ENCODE assay signal across 8 cellular contexts in genomic region chr15:62390793-62391543, GRCh38. TPM values are rescaled to one million over a fixed set of nuclear protein-coding genes. Genes with fewer than 3 reads are reported as not detected.
DNase-seq lines count a peak whose midpoint lies in the region; ATAC-seq and FAIRE-seq lines count a peak whose summit lies in the region.

No MANE protein-coding gene starts in this region.

- peak; percentile 5 to 19 for ATAC-seq in activated CD4-positive, CD25-positive, alpha-beta regulatory T cell treated with anti-CD3 and anti-CD28 coated beads, Interleukin-2, amount 50 U/mL, for 24 hours
- ATAC-seq in HG03354 (IDR thresholded peaks at IDR 0.05; ENCODE audit: poor library complexity, severe bottlenecking, unreplicated experiment) (peak; percentile 41), HG03469 (IDR thresholded peaks at IDR 0.05; ENCODE audit: unreplicated experiment) (no peak)

- FAIRE-seq in small intestine (lab: Jason Lieb, UNC): no peak

- peak overlapping the region; percentile 87 for H3K27ac Mint-ChIP-seq in T-helper 1 cell treated with Interleukin-12 subunit alpha and Interleukin-12 subunit beta and Interleukin-4 antibody, amounts not matched to agents 30 μg/mL and 1 μg/mL, for 36 hours

- H3K27me3 ChIP-seq in small intestine (ENCODE audit: control insufficient read depth in 2 of 2, insufficient read depth in 2 of 2, low read length in 2 of 2): no peaks in the 10 kb centered on the region

- no peaks in the 10 kb centered on the region for H3K36me3 Mint-ChIP-seq in T-helper 1 cell treated with Interleukin-12 subunit alpha and Interleukin-12 subunit beta and Interleukin-4 antibody, amounts not matched to agents 30 μg/mL and 1 μg/mL, for 36 hours (ENCODE audit: low read depth)

- H3K27me3 Mint-ChIP-seq in T-helper 1 cell treated with Interleukin-12 subunit alpha and Interleukin-12 subunit beta and Interleukin-4 antibody, amounts not matched to agents 30 μg/mL and 1 μg/mL, for 36 hours (ENCODE audit: low read depth): peaks cover 31% of the 10 kb centered on the region

- peak overlapping the region; percentile 80 to 89 for H3K4me3 ChIP-seq in small intestine (ENCODE audit: low read depth in 1 of 2, low read length in 2 of 2)

- no peaks in the 10 kb centered on the region for H3K36me3 ChIP-seq in small intestine (ENCODE audit: control insufficient read depth in 2 of 2, insufficient read depth in 2 of 2, low read length in 2 of 2)

- peaks cover 17% of the 10 kb centered on the region for H3K4me1 Mint-ChIP-seq in T-helper 1 cell treated with Interleukin-12 subunit alpha and Interleukin-12 subunit beta and Interleukin-4 antibody, amounts not matched to agents 30 μg/mL and 1 μg/mL, for 36 hours (ENCODE audit: low read depth)

- peaks cover 2 to 10% of the 10 kb centered on the region in 2 donors for H3K4me1 ChIP-seq in small intestine (ENCODE audit: control insufficient read depth in 2 of 2, insufficient read depth in 1 of 2, low read depth in 1 of 2, low read length in 1 of 2)

- H3K9me3 ChIP-seq in small intestine (ENCODE audit: control insufficient read depth, low read depth): no peaks in the 10 kb centered on the region

- H3K4me3 Mint-ChIP-seq in T-helper 1 cell treated with Interleukin-12 subunit alpha and Interleukin-12 subunit beta and Interleukin-4 antibody, amounts not matched to agents 30 μg/mL and 1 μg/mL, for 36 hours: peak overlapping the region; percentile 89

- DNase-seq in activated CD4-positive, CD25-positive, alpha-beta regulatory T cell (lab: John Stamatoyannopoulos, UW): no peak
- DNase-seq in central memory CD4-positive, alpha-beta T cell: peak; percentile 8
- DNase-seq in islet precursor cell (peak; percentile 68), small intestine (peak; percentile 52)

- no peaks in the 10 kb centered on the region for H3K9me3 Mint-ChIP-seq in T-helper 1 cell treated with Interleukin-12 subunit alpha and Interleukin-12 subunit beta and Interleukin-4 antibody, amounts not matched to agents 30 μg/mL and 1 μg/mL, for 36 hours

- peak overlapping the region; percentile 35 to 90 for H3K27ac ChIP-seq in small intestine (ENCODE audit: low read depth in 1 of 2, low read length in 1 of 2)

- 0 to 1% (median 0%) methylated on average over 52 to 53 of the region's 53 CpGs for WGBS in small intestine, 3 donors

RNA-seq across cellular contexts. Expression of gene TLN2, which starts 0.6 kb away (rescaled TPM):
- polyA plus RNA-seq in small intestine: 1 to 10 TPM; 8.4 to 8.9 (median 8.6) TPM

Comparison
In these comparisons a context has a peak if more than half of its experiments do, and no peak if none do; other contexts are left out.
1. DNase-seq: peak in central memory CD4-positive, alpha-beta T cell (single experiment), islet precursor cell (single experiment) and small intestine (single experiment); none in activated CD4-positive, CD25-positive, alpha-beta regulatory T cell (0 of 4).